In genomic region chr10:75404335-75405200, GRCh38 we compare ENCODE assay signal across 8 cellular contexts. TPM values are rescaled to one million over a fixed set of nuclear protein-coding genes. Genes with fewer than 3 reads are reported as not detected.
A peak's percentile ranks its signal among the peaks of the same experiment; 100 is the strongest.
DNase-seq lines count a peak whose midpoint lies in the region; ATAC-seq, FAIRE-seq and TF ChIP-seq lines count a peak whose summit lies in the region.

No MANE protein-coding gene starts in this region.

- H3K36me3 Mint-ChIP-seq in natural killer cell, result no peaks in the 10 kb centered on the region

- H2BK20ac ChIP-seq in H1 (ENCODE audit: low read length), result no peak overlapping the region

- intact Hi-C loops in natural killer cell (cut with micrococcal nuclease), result no loop called here
- intact Hi-C loops in sciatic nerve (cut with DNase I), result loop anchor here (5.0 kb wide), 1 partner anchor 633 kb away; no protein-coding TSS in a partner anchor

- H2AK5ac ChIP-seq in H1 (ENCODE audit: low read depth, low read length), result 0 out of 2 replicates have a peak overlapping the region, but pooled peaks have one; percentile 77

- H2BK5ac ChIP-seq in H1 (ENCODE audit: low read depth, low read length), result no peak overlapping the region

- H3K27me3 ChIP-seq in H1 (replicated peaks in 1 of 4; ENCODE audit: control insufficient read depth in 3 of 4, extremely low read depth in 1 of 4, insufficient read depth in 3 of 4, low read length in 3 of 4), result peaks cover 71 to 98% (median 87%) of the 10 kb centered on the region in 4 experiments

- peak overlapping the region; percentile 6 to 64 (median 41); a peak in 5 of 8 replicates for H3K4me3 ChIP-seq in H1 (ENCODE audit: extremely low read depth in 1 of 4, insufficient read depth in 2 of 4, low read depth in 3 of 4, low read length in 4 of 4)

- H3K79me1 ChIP-seq in H1 (ENCODE audit: low read depth, low read length), result no peaks in the 10 kb centered on the region

- no peak for TF ChIP-seq EP300 in H1 (IDR thresholded peaks at IDR 0.05; ENCODE audit: borderline replicate concordance in 1 of 2, low read depth in 2 of 2, low read length in 2 of 2)

- WGBS in H1 (ENCODE audit: extremely low coverage in 1 of 2, insufficient coverage in 1 of 2, insufficient read length in 1 of 2, insufficient replicate concordance in 2 of 2, low coverage in 1 of 2, low lambda C conversion rate in 2 of 2, missing lambda C conversion rate in 1 of 2), 2 experiments, result 3% methylated on average over 61 of the region's 65 CpGs; no CpG with 5 or more reads in 1 of the 2 experiments

- H3K18ac ChIP-seq in H1 (ENCODE audit: extremely low read depth, low read length), result peak overlapping the region; percentile 78; the same call in 1 of the 2 replicates

- no peak overlapping the region for H3K9ac ChIP-seq in H1 (replicated peaks in 1 of 4; ENCODE audit: extremely low read depth in 1 of 4, low read depth in 3 of 4, low read length in 3 of 4)

- peak overlapping the region; percentile 92 for H2BK15ac ChIP-seq in H1 (ENCODE audit: low read length)

- no peak overlapping the region for H3K27ac ChIP-seq in H1 (ENCODE audit: low read depth, low read length)

- peak overlapping the region; percentile 13 for H3K4me3 Mint-ChIP-seq in natural killer cell

- H3K9me3 ChIP-seq in H1 (ENCODE audit: insufficient read depth in 2 of 2, low read depth in 1 of 2, low read length in 1 of 2), result no peaks in the 10 kb centered on the region; a peak in 1 of 4 replicates

- ATAC-seq in natural killer cell, result no peak
- no peak for ATAC-seq in HG03460 (IDR thresholded peaks at IDR 0.05; ENCODE audit: unreplicated experiment)
- no peak for ATAC-seq in sciatic nerve
- no peak for ATAC-seq in GM18870 (IDR thresholded peaks at IDR 0.05; ENCODE audit: unreplicated experiment)

- no peak overlapping the region for H3K56ac ChIP-seq in H1 (replicated peaks; ENCODE audit: insufficient read length, low read depth, low read length)

- CTCF ChIA-PET in H1 (lab: Charles Lee; ENCODE audit: partially characterized antibody), result interaction anchor here (0.7 to 2.3 kb wide), 3 partner anchors 9 to 632 kb away, joined by 3 to 11 read pairs (median 3); no protein-coding TSS in a partner anchor

- peaks cover 42 to 56% of the 10 kb centered on the region in 2 donors for H3K27me3 Mint-ChIP-seq in natural killer cell (ENCODE audit: low read depth in 2 of 2)

- FAIRE-seq in H1 (lab: Jason Lieb, UNC), result no peak
- no peak for FAIRE-seq in frontal cortex (lab: Jason Lieb, UNC)

- H2BK12ac ChIP-seq in H1 (ENCODE audit: low read depth, low read length), result peak overlapping the region; percentile 97

- peak; percentile 43 for DNase-seq in GM13976 (ENCODE audit: low spot score)
- DNase-seq in NCI-H2196 treated with DMSO at 0.1 percent for 48 hours (lab: John Stamatoyannopoulos, UW; ENCODE audit: unreplicated experiment), result peak; percentile 30
- DNase-seq in H1 (ENCODE audit: low read depth in 1 of 2, low spot score in 2 of 2), result peak in 1 of 2 experiments; percentile 65
- no peak for DNase-seq in natural killer cell
- no peak for DNase-seq in frontal cortex (ENCODE audit: low spot score in 2 of 2)
- DNase-seq in sciatic nerve (ENCODE audit: low spot score), result no peak

- H3K27ac Mint-ChIP-seq in natural killer cell, result no peak overlapping the region

- H2BK120ac ChIP-seq in H1 (replicated peaks; ENCODE audit: low read depth, low read length), result no peak overlapping the region

- no peak overlapping the region for H4K91ac ChIP-seq in H1 (replicated peaks; ENCODE audit: insufficient read length, low read length)

- no peak overlapping the region for H2AFZ ChIP-seq in H1 (ENCODE audit: low read length)

- no peaks in the 10 kb centered on the region for H3K9me3 Mint-ChIP-seq in natural killer cell

- H4K20me1 ChIP-seq in H1 (replicated peaks in 1 of 2; ENCODE audit: control insufficient read depth in 1 of 2, insufficient read depth in 2 of 2, low read length in 2 of 2), result peaks cover 18 to 21% of the 10 kb centered on the region in 2 experiments

- in situ Hi-C loops in GM13976 (cut with MboI; ENCODE audit: low sequenced_read_pairs, unreplicated experiment), result no loop called here

- H4K8ac ChIP-seq in H1 (ENCODE audit: extremely low read depth, insufficient read depth, low read length), result peak overlapping the region; percentile 35; the same call in 1 of the 2 replicates

- no peak for TF ChIP-seq RAD21 in H1 (IDR thresholded peaks at IDR 0.05 in 1 of 2, conservative IDR thresholded peaks at IDR 0.05 in 1 of 2; ENCODE audit: low read depth in 2 of 2, low read length in 2 of 2)

- POLR2A ChIA-PET in H1 (lab: Charles Lee; ENCODE audit: partially characterized antibody), result no interaction called here

- TF ChIP-seq POLR2A in H1 (IDR thresholded peaks at IDR 0.05; ENCODE audit: control extremely low read depth in 1 of 2, low read depth in 2 of 2, low read length in 2 of 2), result no peak

- H3K4me1 ChIP-seq in H1 (replicated peaks in 1 of 4; ENCODE audit: control insufficient read depth in 3 of 4, insufficient read depth in 4 of 4, low read length in 3 of 4), result peaks cover 8 to 38% (median 27%) of the 10 kb centered on the region in 4 experiments

- H3K4ac ChIP-seq in H1 (replicated peaks; ENCODE audit: insufficient read length, low read depth, low read length), result no peak overlapping the region

- H3K4me1 Mint-ChIP-seq in natural killer cell, result peaks cover 12 to 54% of the 10 kb centered on the region in 2 donors

- no peak overlapping the region for H3K14ac ChIP-seq in H1 (ENCODE audit: insufficient read length)

- no peaks in the 10 kb centered on the region for H3K79me2 ChIP-seq in H1 (ENCODE audit: control insufficient read depth in 1 of 2, insufficient read depth in 2 of 2, low read length in 2 of 2)

- peak overlapping the region; percentile 91 to 97 for H3K4me2 ChIP-seq in H1 (ENCODE audit: insufficient read depth in 1 of 2, low read depth in 2 of 2, low read length in 2 of 2)

- TF ChIP-seq CTCF in GM13976 (IDR thresholded peaks at IDR 0.05; ENCODE audit: borderline replicate concordance, control extremely low read depth, extremely low read depth, insufficient read depth, missing control alignments) (no peak), H1 (IDR thresholded peaks at IDR 0.05; ENCODE audit: control extremely low read depth in 1 of 3, insufficient read depth in 1 of 3, low read depth in 1 of 3, low read length in 3 of 3) (no peak), natural killer cell (IDR thresholded peaks at IDR 0.05) (no peak)

- H4K5ac ChIP-seq in H1 (ENCODE audit: insufficient read length, low read depth, low read length), result no peak overlapping the region

- H3K23ac ChIP-seq in H1 (ENCODE audit: insufficient read length), result no peak overlapping the region

- peaks cover 0 to 10% (median 0%) of the 10 kb centered on the region in 4 experiments; a peak in 1 of 8 replicates for H3K36me3 ChIP-seq in H1 (ENCODE audit: control insufficient read depth in 2 of 4, insufficient read depth in 4 of 4, low read length in 3 of 4)

- H3K23me2 ChIP-seq in H1 (ENCODE audit: low read depth, low read length), result peaks cover 25% of the 10 kb centered on the region

TF ChIP-seq in H1, 55 proteins besides CTCF, POLR2A, EP300 and RAD21 (continues in another document):
- TF ChIP-seq SIX5 (IDR thresholded peaks at IDR 0.05; ENCODE audit: low read depth, low read length) (no peak), YY1 (IDR thresholded peaks at IDR 0.05; ENCODE audit: low read depth, low read length) (no peak), GABPA (IDR thresholded peaks at IDR 0.05; ENCODE audit: borderline replicate concordance, insufficient read depth, low read length) (no peak), CEBPB (IDR thresholded peaks at IDR 0.05; ENCODE audit: low read depth, low read length) (no peak), TAF1 (IDR thresholded peaks at IDR 0.05; ENCODE audit: low read depth, low read length) (no peak), SRF (IDR thresholded peaks at IDR 0.05; ENCODE audit: low read depth, low read length) (no peak), ASH2L (IDR thresholded peaks at IDR 0.05; ENCODE audit: low read length) (no peak), PHF8 (conservative IDR thresholded peaks at IDR 0.05; ENCODE audit: low read depth, low read length) (no peak), MAX (IDR thresholded peaks at IDR 0.05) (no peak), TEAD4 (IDR thresholded peaks at IDR 0.05; ENCODE audit: low read depth, low read length) (no peak), HDAC2 (IDR thresholded peaks at IDR 0.05; ENCODE audit: borderline replicate concordance in 1 of 2, low read depth in 2 of 2, low read length in 2 of 2) (no peak), JUN (IDR thresholded peaks at IDR 0.05; ENCODE audit: low read depth, low read length) (no peak), RXRA (IDR thresholded peaks at IDR 0.05; ENCODE audit: insufficient read depth, low read depth, low read length) (no peak), SUZ12 (IDR thresholded peaks at IDR 0.05; ENCODE audit: low read length) (peak; percentile 66; the same call in 1 of the 2 replicates)

RNA-seq across cellular contexts. Expression of gene ZNF503, which starts 3.0 kb away (rescaled TPM):
- total RNA-seq in H1 (2021; fragmentation: NEBNext Ultra II Directional; extraction: Animal tissue kit (Norgen Biotek cat#: 25700)), result 0.13 and 0.27 TPM in 2 replicates
- 0.03 and 0.09 TPM in 2 replicates for polyA plus RNA-seq in H1 (2011; rRNA removed)
- polyA plus RNA-seq in H1 (2011; cell fraction: cytosol; rRNA removed), result 0.05 TPM
- 0.13 TPM for polyA plus RNA-seq in H1 (2011; cell fraction: nucleus; rRNA removed)
- polyA plus RNA-seq in H1 (2012, experiment 1 of 2), result 0.07 to 0.11 TPM (median 0.08 TPM) in 4 replicates
- 0.14 TPM for polyA plus RNA-seq in H1 (2012, experiment 2 of 2)
- polyA plus RNA-seq in H1 (2013, experiment 1 of 2), result 0.20 TPM
- 0.13 TPM for polyA plus RNA-seq in H1 (2013, experiment 2 of 2)
- polyA minus RNA-seq in H1 (2011; rRNA and poly(A)+ RNA removed), result not detected in 2 replicates
- polyA minus RNA-seq in H1 (2011; cell fraction: cytosol; rRNA and poly(A)+ RNA removed), result not detected
- polyA minus RNA-seq in H1 (2011; cell fraction: nucleus; rRNA and poly(A)+ RNA removed), result 0.20 TPM
- total RNA-seq in natural killer cell (1 to 10 TPM in 1 of 3 donors, under 1 TPM in 2; 0.27 to 1.2 (median 0.73) TPM), frontal cortex (1.6 TPM), sciatic nerve (30.2 TPM)

RNA-seq across cellular contexts. Expression of gene LRMDA, which starts 26.9 kb away (rescaled TPM):
- total RNA-seq in H1 (2021; fragmentation: NEBNext Ultra II Directional; extraction: Animal tissue kit (Norgen Biotek cat#: 25700)), result 0.86 and 2.4 TPM in 2 replicates
- polyA plus RNA-seq in H1 (2011; rRNA removed), result 0.52 and 2.8 TPM in 2 replicates
- polyA plus RNA-seq in H1 (2011; cell fraction: cytosol; rRNA removed), result 1.9 TPM
- 2.3 TPM for polyA plus RNA-seq in H1 (2011; cell fraction: nucleus; rRNA removed)
- 1.3 to 4.1 TPM (median 3.0 TPM) in 4 replicates for polyA plus RNA-seq in H1 (2012, experiment 1 of 2)
- polyA plus RNA-seq in H1 (2012, experiment 2 of 2), result 0.24 TPM
- polyA plus RNA-seq in H1 (2013, experiment 1 of 2), result 0.24 TPM
- polyA plus RNA-seq in H1 (2013, experiment 2 of 2), result 0.39 TPM
- 0.63 and 4.4 TPM in 2 replicates for polyA minus RNA-seq in H1 (2011; rRNA and poly(A)+ RNA removed)
- 1.1 TPM for polyA minus RNA-seq in H1 (2011; cell fraction: cytosol; rRNA and poly(A)+ RNA removed)
- 5.4 TPM for polyA minus RNA-seq in H1 (2011; cell fraction: nucleus; rRNA and poly(A)+ RNA removed)
- total RNA-seq in natural killer cell (1 to 10 TPM; 1.4 to 2.4 (median 2.1) TPM), frontal cortex (4.5 TPM), sciatic nerve (16.6 TPM)

Comparison
In these comparisons a context has a peak if more than half of its experiments do, and no peak if none do; other contexts are left out.
1. DNase-seq: peak in GM13976 (single experiment) and NCI-H2196 treated with DMSO at 0.1 percent for 48 hours (single experiment); none in natural killer cell (single experiment), frontal cortex (0 of 2) and sciatic nerve (single experiment).
2. RNA of gene ZNF503, which starts 3.0 kb away (total RNA-seq): 30.2 TPM in sciatic nerve (single experiment); 1.6 TPM in frontal cortex (single experiment), 0.27 to 1.2 TPM in natural killer cell and 0.13 to 0.27 TPM in H1; every median in the first group is over 10 times any median in the second.